ENCODE assay signal across 14 cellular contexts in genomic region chr5:143064661-143065060, GRCh38.
DNase-seq lines count a peak whose midpoint lies in the region; ATAC-seq and TF ChIP-seq lines count a peak whose summit lies in the region.
"Had no signal": no experiment of that assay in that cellular context is flagged by ENCODE, and none has a peak within 500 bp of the region (broad histone marks: within the 10 kb centered on the region; RNA-seq: fewer than 3 reads in every experiment).

No MANE protein-coding gene starts in this region.

- H3K9ac ChIP-seq in muscle layer of colon (ENCODE audit: low read length): no peak overlapping the region

- peaks cover 58% of the 10 kb centered on the region for H3K4me1 Mint-ChIP-seq in activated T-cell treated with anti-CD3 and anti-CD28 coated beads, Interleukin-2, amount 50 U/mL, for 72 hours (ENCODE audit: low read depth)
- no peaks in the 10 kb centered on the region for H3K4me1 Mint-ChIP-seq in CD4-positive, alpha-beta T cell (ENCODE audit: low read depth)

- peak overlapping the region in 1 of 2 donors; percentile 33 for H3K4me3 Mint-ChIP-seq in activated T-cell treated with anti-CD3 and anti-CD28 coated beads, Interleukin-2, amount 50 U/mL, for 72 hours
- no peak overlapping the region for H3K4me3 Mint-ChIP-seq in CD4-positive, alpha-beta T cell
- H3K4me3 Mint-ChIP-seq: effector memory CD8-positive, alpha-beta T cell had no signal

- H3K4me1 ChIP-seq in muscle layer of colon (ENCODE audit: insufficient read depth, low read length) (peaks cover 45% of the 10 kb centered on the region), tibial artery (peaks cover 0 to 57% (median 33%) of the 10 kb centered on the region in 4 donors)

- CTCF ChIA-PET in CD4-positive, alpha-beta T cell (lab: Charles Lee): no interaction called here

- peak overlapping the region; percentile 47 for H3K27ac Mint-ChIP-seq in activated T-cell treated with anti-CD3 and anti-CD28 coated beads, Interleukin-2, amount 50 U/mL, for 72 hours
- no peak overlapping the region for H3K27ac Mint-ChIP-seq in CD4-positive, alpha-beta T cell

- H3K4me3 ChIP-seq in muscle layer of colon (ENCODE audit: low read depth in 1 of 2, low read length in 2 of 2): no peak overlapping the region
- no peak overlapping the region for H3K4me3 ChIP-seq in tibial artery
- H3K4me3 ChIP-seq: K562 had no signal

- no peak for TF ChIP-seq CTCF in tibial artery (IDR thresholded peaks at IDR 0.05)
- no peak for TF ChIP-seq CTCF in CD4-positive, alpha-beta T cell (IDR thresholded peaks at IDR 0.05)

- no peak for DNase-seq in activated T-cell treated with anti-CD3 and anti-CD28 coated beads, Interleukin-2, amount 50 U/mL, for 72 hours
- DNase-seq in activated T-cell treated with anti-CD3 and anti-CD28 coated beads, Interleukin-2, amount 50 U/mL, for 1 hour: no peak
- no peak for DNase-seq in caudate nucleus (lab: John Stamatoyannopoulos, UW)
- DNase-seq in tibial artery: no peak
- DNase-seq in CD4-positive, alpha-beta T cell: no peak
- no peak for DNase-seq in SKM-1 treated with dmso at 0.1 percent for 144 hours (lab: John Stamatoyannopoulos, UW; ENCODE audit: unreplicated experiment)
- DNase-seq: activated CD4-positive, CD25-positive, alpha-beta regulatory T cell treated with anti-CD3 and anti-CD28 coated beads, Interleukin-2, amount 50 U/mL, for 72 hours; activated gamma-delta T cell treated with Interleukin-2 at 50 U/mL for 16 hours; effector memory CD8-positive, alpha-beta T cell; NCI-H2171; RPMI8226 had no signal

- peaks cover 2 to 8% of the 10 kb centered on the region in 2 donors for H3K9me3 Mint-ChIP-seq in activated T-cell treated with anti-CD3 and anti-CD28 coated beads, Interleukin-2, amount 50 U/mL, for 72 hours
- H3K9me3 Mint-ChIP-seq in CD4-positive, alpha-beta T cell: no peaks in the 10 kb centered on the region
- H3K9me3 Mint-ChIP-seq: effector memory CD8-positive, alpha-beta T cell had no signal

- intact Hi-C loops in tibial artery (cut with DNase I; ENCODE audit: low total_unique reads): no loop called here
- intact Hi-C loops in CD4-positive, alpha-beta T cell (cut with DNase I, micrococcal nuclease): no loop called here

- peak overlapping the region; percentile 4 for H3K27ac ChIP-seq in caudate nucleus (ENCODE audit: low read depth, low read length)
- H3K27ac ChIP-seq in muscle layer of colon (ENCODE audit: low read depth, low read length): peak overlapping the region; percentile 57
- peak overlapping the region; percentile 26 to 52 for H3K27ac ChIP-seq in tibial artery
- H3K27ac ChIP-seq in CD4-positive, alpha-beta T cell (ENCODE audit: low read depth, low read length): no peak overlapping the region

- H3K27me3 Mint-ChIP-seq in activated T-cell treated with anti-CD3 and anti-CD28 coated beads, Interleukin-2, amount 50 U/mL, for 72 hours (ENCODE audit: low read depth): no peaks in the 10 kb centered on the region
- H3K27me3 Mint-ChIP-seq in CD4-positive, alpha-beta T cell: no peaks in the 10 kb centered on the region
- H3K27me3 Mint-ChIP-seq: effector memory CD8-positive, alpha-beta T cell had no signal

- ATAC-seq in activated T-cell treated with anti-CD3 and anti-CD28 coated beads, Interleukin-2, amount 50 U/mL, for 72 hours (replicated peaks in 1 of 2): no peak
- ATAC-seq in CD4-positive, alpha-beta T cell (ENCODE audit: poor library complexity): no peak
- no peak for ATAC-seq in HG02642 (IDR thresholded peaks at IDR 0.05; ENCODE audit: poor library complexity, unreplicated experiment)
- ATAC-seq: effector memory CD8-positive, alpha-beta T cell; K562 had no signal

- H3K36me3 ChIP-seq in muscle layer of colon (ENCODE audit: insufficient read depth, low read length) (no peaks in the 10 kb centered on the region), tibial artery (peaks cover 0 to 26% (median 4%) of the 10 kb centered on the region in 3 donors)

- H3K9me3 ChIP-seq in muscle layer of colon (ENCODE audit: low read length): no peaks in the 10 kb centered on the region
- no peaks in the 10 kb centered on the region for H3K9me3 ChIP-seq in tibial artery
- no peaks in the 10 kb centered on the region for H3K9me3 ChIP-seq in CD4-positive, alpha-beta T cell (ENCODE audit: control insufficient read depth, low read length)

- no peaks in the 10 kb centered on the region for H3K27me3 ChIP-seq in muscle layer of colon (ENCODE audit: control insufficient read depth in 1 of 2, insufficient read depth in 2 of 2, low read length in 2 of 2)
- H3K27me3 ChIP-seq in tibial artery: no peaks in the 10 kb centered on the region
- H3K27me3 ChIP-seq in CD4-positive, alpha-beta T cell (ENCODE audit: control insufficient read depth, insufficient read depth, low read length): no peaks in the 10 kb centered on the region

- POLR2A ChIA-PET in CD4-positive, alpha-beta T cell (lab: Charles Lee): interaction anchor here (0.6 kb wide), 1 partner anchor 246 kb away, joined by 4 read pairs; no protein-coding TSS in a partner anchor

- H3K36me3 Mint-ChIP-seq in activated T-cell treated with anti-CD3 and anti-CD28 coated beads, Interleukin-2, amount 50 U/mL, for 72 hours (ENCODE audit: insufficient read depth in 2 of 2): peaks cover 9 to 15% of the 10 kb centered on the region in 2 donors
- H3K36me3 Mint-ChIP-seq in CD4-positive, alpha-beta T cell (ENCODE audit: low read depth): peaks cover 78% of the 10 kb centered on the region
